Comparison of ENCODE assay signal across 17 cellular contexts in the genomic region with DNA sequence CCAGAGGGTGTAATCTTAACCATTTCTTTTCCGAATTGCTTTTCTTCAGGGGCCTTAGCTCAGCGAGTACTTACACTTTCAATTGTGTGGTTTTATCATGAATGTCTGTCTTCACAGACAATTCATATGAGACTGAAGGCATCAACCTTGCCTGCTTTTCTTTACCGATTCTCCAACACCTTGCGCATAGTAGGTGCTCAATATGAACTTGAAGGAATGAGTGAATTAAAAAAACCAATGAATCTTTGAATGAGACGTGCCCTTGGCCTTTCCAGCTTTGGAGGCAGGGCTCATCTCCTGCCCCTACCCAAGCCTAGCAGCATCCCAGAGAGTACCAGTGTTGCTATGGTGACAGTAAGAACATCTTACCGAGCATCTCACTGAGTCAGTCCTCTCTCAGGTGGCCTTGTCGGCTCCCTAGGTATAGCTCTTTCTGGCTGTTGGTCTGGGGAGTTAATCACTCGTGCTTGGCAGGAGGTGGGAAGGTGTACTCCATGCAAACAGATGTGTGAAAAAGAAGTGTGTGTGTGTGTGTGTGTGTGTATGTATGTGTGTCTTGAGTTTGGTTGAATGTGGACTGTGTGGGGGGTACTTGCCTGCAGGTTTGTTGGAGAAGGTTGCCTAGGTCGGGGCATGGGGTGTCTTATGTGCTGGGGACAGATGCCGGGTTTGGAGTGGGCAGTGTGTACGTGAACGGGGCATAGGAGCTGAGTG.
"Had no signal": no experiment of that assay in that cellular context is flagged by ENCODE, and none has a peak within 500 bp of the region (broad histone marks: within the 10 kb centered on the region; RNA-seq: fewer than 3 reads in every experiment).

No MANE protein-coding gene starts in this region.

- H3K4me3 ChIP-seq: esophagus muscularis mucosa, gastrocnemius medialis, heart right ventricle, sigmoid colon, skin epidermis, suprapubic skin, thyroid gland, vagina had no signal

- H3K27ac Mint-ChIP-seq: effector memory CD8-positive, alpha-beta T cell; type B pancreatic cell had no signal

- H3K4me1 ChIP-seq: vagina had no signal

- H3K4me3 Mint-ChIP-seq: effector memory CD8-positive, alpha-beta T cell; naive B cell; nephron; type B pancreatic cell had no signal

- H3K36me3 ChIP-seq: esophagus muscularis mucosa, gastrocnemius medialis, heart right ventricle, sigmoid colon, suprapubic skin, thyroid gland, vagina had no signal

- H3K9me3 Mint-ChIP-seq: effector memory CD8-positive, alpha-beta T cell; naive B cell; nephron; type B pancreatic cell had no signal

- H3K27me3 ChIP-seq: esophagus muscularis mucosa, gastrocnemius medialis, heart right ventricle, suprapubic skin, thyroid gland, vagina had no signal

- H3K27ac ChIP-seq: epithelial cell of prostate, skin epidermis, suprapubic skin, thyroid gland, vagina had no signal

- H3K36me3 Mint-ChIP-seq: naive B cell, type B pancreatic cell had no signal

- H3K9me3 ChIP-seq: esophagus muscularis mucosa, gastrocnemius medialis, heart right ventricle, sigmoid colon, suprapubic skin, thyroid gland, vagina had no signal

- DNase-seq: effector memory CD8-positive, alpha-beta T cell; gastrocnemius medialis; heart right ventricle; kidney glomerular epithelial cell; mesendoderm; naive B cell; sigmoid colon; stimulated activated CD4-positive, alpha-beta T cell treated with anti-CD3 and anti-CD28 coated beads, Interleukin-2, amount 100 ng/mL, for 24 hours; stimulated activated naive CD4-positive, alpha-beta T cell; thyroid gland had no signal
